ENCODE assay signal across 8 cellular contexts in the genomic region with DNA sequence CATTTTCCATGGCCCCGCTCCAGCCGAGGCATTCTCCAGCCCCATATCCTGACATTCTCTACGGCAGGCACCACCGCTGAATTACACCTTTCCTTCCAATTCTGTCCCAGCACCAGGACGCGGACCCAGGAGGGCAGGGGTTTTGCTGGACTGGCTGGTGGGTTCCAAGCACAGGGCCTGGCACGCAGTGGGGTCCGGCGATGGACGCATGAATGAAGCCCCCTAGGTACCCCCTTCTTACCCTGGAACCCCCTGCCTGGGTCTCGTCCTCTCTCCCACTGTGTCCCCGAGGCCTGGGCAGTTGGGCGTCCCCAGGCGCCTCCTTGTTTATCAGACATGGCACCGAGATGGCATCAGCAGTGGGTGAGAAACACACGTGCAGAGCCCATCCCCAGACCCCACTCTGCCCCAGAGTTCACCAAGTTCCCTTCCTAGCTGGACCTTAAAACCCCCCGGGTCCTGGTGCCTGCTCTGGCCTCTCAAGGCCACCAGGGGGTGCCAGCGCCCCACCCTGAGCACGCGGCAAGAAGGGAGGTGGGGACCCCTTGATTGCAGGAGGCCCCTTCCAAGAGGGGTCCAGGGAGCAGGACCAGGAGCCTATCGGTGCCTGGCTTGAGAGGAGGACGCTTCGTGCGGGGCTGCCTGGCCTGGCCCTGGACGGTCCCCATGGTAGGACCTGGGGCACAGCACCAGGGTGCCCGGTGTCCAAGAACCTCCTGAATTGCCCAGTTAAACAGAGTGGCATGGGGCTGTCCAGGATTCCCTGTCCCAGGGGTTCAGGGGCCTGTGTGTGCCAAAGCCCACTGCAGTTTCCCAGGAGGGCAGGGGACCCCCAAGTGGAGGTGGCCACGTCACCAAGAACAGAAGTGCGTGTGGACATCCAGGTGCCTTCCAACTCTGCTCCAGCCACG. TPM values are rescaled to one million over a fixed set of nuclear protein-coding genes. Genes with fewer than 3 reads are reported as not detected.
DNase-seq lines count a peak whose midpoint lies in the region; ATAC-seq and TF ChIP-seq lines count a peak whose summit lies in the region.

No MANE protein-coding gene starts in this region.

- no peaks in the 10 kb centered on the region for H3K27me3 Mint-ChIP-seq in natural killer cell (ENCODE audit: low read depth in 2 of 2)
- H3K27me3 Mint-ChIP-seq in natural killer cell treated with Interleukin-12 subunit alpha and Interleukin-12 subunit beta and Interleukin-15 and Interleukin-18, amount 100 ng/mL, for 72 hours = no peaks in the 10 kb centered on the region

- H3K9me3 Mint-ChIP-seq in natural killer cell = no peaks in the 10 kb centered on the region
- no peaks in the 10 kb centered on the region for H3K9me3 Mint-ChIP-seq in natural killer cell treated with Interleukin-12 subunit alpha and Interleukin-12 subunit beta and Interleukin-15 and Interleukin-18, amount 100 ng/mL, for 72 hours

- TF ChIP-seq CTCF in natural killer cell (IDR thresholded peaks at IDR 0.05) = peak; percentile 84
- TF ChIP-seq CTCF in RWPE2 (IDR thresholded peaks at IDR 0.05; ENCODE audit: poor library complexity, severe bottlenecking) = peak; percentile 82
- peak; percentile 45 to 80 (median 70) for TF ChIP-seq CTCF in body of pancreas (IDR thresholded peaks at IDR 0.05)
- peak; percentile 71 for TF ChIP-seq CTCF in liver (IDR thresholded peaks at IDR 0.05; ENCODE audit: low read depth, low read length, missing input control)
- TF ChIP-seq CTCF in tibial artery (IDR thresholded peaks at IDR 0.05) = peak; percentile 73
- TF ChIP-seq CTCF in lower leg skin (IDR thresholded peaks at IDR 0.05) = peak in 1 of 3 donors; percentile 33

- no peaks in the 10 kb centered on the region for H3K4me1 Mint-ChIP-seq in natural killer cell
- H3K4me1 Mint-ChIP-seq in natural killer cell treated with Interleukin-12 subunit alpha and Interleukin-12 subunit beta and Interleukin-15 and Interleukin-18, amount 100 ng/mL, for 72 hours (ENCODE audit: low read depth in 2 of 2) = no peaks in the 10 kb centered on the region

- 47 to 62% methylated on average over 8 to 29 of the region's 29 CpGs for WGBS in body of pancreas, 2 donors
- WGBS in liver = 64% methylated on average over 29 of the region's 29 CpGs
- 70 to 74% methylated on average over 20 to 29 of the region's 29 CpGs for WGBS in lower leg skin, 2 donors

- no peaks in the 10 kb centered on the region for H3K9me3 ChIP-seq in RWPE2 (ENCODE audit: severe bottlenecking)
- no peaks in the 10 kb centered on the region for H3K9me3 ChIP-seq in body of pancreas
- H3K9me3 ChIP-seq in liver (ENCODE audit: control insufficient read depth in 4 of 4, low read length in 3 of 4) = no peaks in the 10 kb centered on the region
- H3K9me3 ChIP-seq in tibial artery = no peaks in the 10 kb centered on the region

- H3K27me3 ChIP-seq in RWPE2 (ENCODE audit: insufficient read depth, poor library complexity, severe bottlenecking) (no peaks in the 10 kb centered on the region), body of pancreas (no peaks in the 10 kb centered on the region), liver (ENCODE audit: control insufficient read depth in 4 of 4, insufficient read depth in 4 of 4, low read length in 3 of 4) (no peaks in the 10 kb centered on the region), tibial artery (peaks cover 0 to 20% of the 10 kb centered on the region in 2 donors)

- peak; percentile 34 to 74 (median 71) for ATAC-seq in natural killer cell
- ATAC-seq in natural killer cell treated with Interleukin-12 subunit alpha and Interleukin-12 subunit beta and Interleukin-15 and Interleukin-18, amount 100 ng/mL, for 72 hours = no peak
- ATAC-seq in RWPE2 (ENCODE audit: low read depth) = peak; percentile 14; the same call in 2 of the 3 replicates
- peak; percentile 38 for ATAC-seq in body of pancreas

- no peak overlapping the region for H3K9ac ChIP-seq in liver (ENCODE audit: low read depth in 1 of 2, low read length in 2 of 2)

- intact Hi-C loops in natural killer cell (cut with micrococcal nuclease) = loop anchor here (1.0 kb wide), 1 partner anchor 54 kb away; no protein-coding TSS in a partner anchor
- intact Hi-C loops in body of pancreas (cut with DNase I) = no loop called here
- intact Hi-C loops in tibial artery (cut with DNase I; ENCODE audit: low total_unique reads) = loop anchor here (5.0 kb wide), 1 partner anchor 52 kb away; no protein-coding TSS in a partner anchor
- intact Hi-C loops in lower leg skin (cut with DNase I; ENCODE audit: low total_unique reads) = no loop called here

- peak; percentile 77 to 86 for TF ChIP-seq RAD21 in liver (IDR thresholded peaks at IDR 0.05)

- no peaks in the 10 kb centered on the region for H3K36me3 Mint-ChIP-seq in natural killer cell
- no peaks in the 10 kb centered on the region for H3K36me3 Mint-ChIP-seq in natural killer cell treated with Interleukin-12 subunit alpha and Interleukin-12 subunit beta and Interleukin-15 and Interleukin-18, amount 100 ng/mL, for 72 hours

- no peaks in the 10 kb centered on the region for H3K4me1 ChIP-seq in RWPE2 (ENCODE audit: insufficient read depth, poor library complexity, severe bottlenecking)
- no peaks in the 10 kb centered on the region for H3K4me1 ChIP-seq in body of pancreas
- H3K4me1 ChIP-seq in liver (ENCODE audit: control insufficient read depth in 4 of 4, insufficient read depth in 4 of 4, low read length in 3 of 4) = no peaks in the 10 kb centered on the region
- peaks cover 0 to 19% (median 10%) of the 10 kb centered on the region in 4 donors for H3K4me1 ChIP-seq in tibial artery

- no peak overlapping the region for H3K27ac Mint-ChIP-seq in natural killer cell
- no peak overlapping the region for H3K27ac Mint-ChIP-seq in natural killer cell treated with Interleukin-12 subunit alpha and Interleukin-12 subunit beta and Interleukin-15 and Interleukin-18, amount 100 ng/mL, for 72 hours

- H3K36me3 ChIP-seq in RWPE2 (ENCODE audit: low read depth) (no peaks in the 10 kb centered on the region), body of pancreas (replicated peaks in 1 of 2; ENCODE audit: insufficient read depth in 1 of 2, low read depth in 2 of 2) (no peaks in the 10 kb centered on the region), liver (ENCODE audit: control insufficient read depth in 4 of 4, insufficient read depth in 3 of 4, low read depth in 1 of 4, low read length in 3 of 4) (no peaks in the 10 kb centered on the region), tibial artery (no peaks in the 10 kb centered on the region)

- H3K4me3 ChIP-seq in RWPE2 (ENCODE audit: severe bottlenecking) (no peak overlapping the region), body of pancreas (no peak overlapping the region), liver (ENCODE audit: low read depth in 1 of 3, low read length in 3 of 3) (no peak overlapping the region), tibial artery (no peak overlapping the region), lower leg skin (ENCODE audit: low read depth, poor library complexity, severe bottlenecking) (no peak overlapping the region)

- H3K27ac ChIP-seq in RWPE2 (ENCODE audit: poor library complexity, severe bottlenecking) = no peak overlapping the region
- H3K27ac ChIP-seq in body of pancreas = no peak overlapping the region
- no peak overlapping the region for H3K27ac ChIP-seq in liver (ENCODE audit: low read depth in 1 of 2, low read length in 2 of 2)
- no peak overlapping the region for H3K27ac ChIP-seq in tibial artery

- TF ChIP-seq POLR2A in body of pancreas (IDR thresholded peaks at IDR 0.05) (no peak), lower leg skin (IDR thresholded peaks at IDR 0.05) (no peak)

- DNase-seq in natural killer cell = peak; percentile 33
- no peak for DNase-seq in natural killer cell treated with Interleukin-12 subunit alpha and Interleukin-12 subunit beta and Interleukin-15 and Interleukin-18, amount 100 ng/mL, for 72 hours (ENCODE audit: low spot score)
- no peak for DNase-seq in RWPE2 (ENCODE audit: low spot score)
- DNase-seq in body of pancreas = peak in 2 of 4 donors; percentile 28 to 37
- no peak for DNase-seq in tibial artery
- no peak for DNase-seq in SW480 (ENCODE audit: low spot score)
- no peak for DNase-seq in lower leg skin (ENCODE audit: low spot score in 2 of 2)

- H3K4me3 Mint-ChIP-seq in natural killer cell = no peak overlapping the region
- no peak overlapping the region for H3K4me3 Mint-ChIP-seq in natural killer cell treated with Interleukin-12 subunit alpha and Interleukin-12 subunit beta and Interleukin-15 and Interleukin-18, amount 100 ng/mL, for 72 hours

TF ChIP-seq in liver, 16 proteins besides CTCF, POLR2A, EP300 and RAD21 (continues in another document):
- TF ChIP-seq FOXA2 (IDR thresholded peaks at IDR 0.05) = no peak
- TF ChIP-seq HNF4A (conservative IDR thresholded peaks at IDR 0.05) = no peak
- no peak for TF ChIP-seq ZBTB33 (IDR thresholded peaks at IDR 0.05)
- TF ChIP-seq HNF4G (IDR thresholded peaks at IDR 0.05) = no peak
- no peak for TF ChIP-seq EGR1 (IDR thresholded peaks at IDR 0.05; ENCODE audit: low read depth in 2 of 2)
- TF ChIP-seq NR2F2 (IDR thresholded peaks at IDR 0.05) = no peak

RNA-seq across cellular contexts. Expression of gene MEGF6, which starts 46.1 kb away (rescaled TPM):
- 10 to 100 TPM in 1 of 3 donors, 1 to 10 TPM in 2; 3.1 to 15.6 (median 5.1) TPM for total RNA-seq in natural killer cell
- total RNA-seq in natural killer cell treated with Interleukin-12 subunit alpha and Interleukin-12 subunit beta and Interleukin-15 and Interleukin-18, amount 100 ng/mL, for 72 hours = 1 to 10 TPM in 1 of 2 donors, under 1 TPM in 1; 0.36 to 1.6 TPM
- total RNA-seq in body of pancreas = 10 to 100 TPM; 22.4 to 24.9 TPM
- 10 to 100 TPM in 1 of 2 donors, 1 to 10 TPM in 1; 4.6 to 11.0 TPM for total RNA-seq in liver
- 1 to 10 TPM; 1.3 to 3.4 TPM for polyA plus RNA-seq in liver
- total RNA-seq in lower leg skin = 100 to 1,000 TPM in 1 of 4 donors, 10 to 100 TPM in 3; 81.1 to 147 (median 86.1) TPM

RNA-seq across cellular contexts. Expression of gene TPRG1L, which starts 59.6 kb away (rescaled TPM):
- 10 to 100 TPM; 36.2 to 46.7 (median 37.9) TPM for total RNA-seq in natural killer cell
- total RNA-seq in natural killer cell treated with Interleukin-12 subunit alpha and Interleukin-12 subunit beta and Interleukin-15 and Interleukin-18, amount 100 ng/mL, for 72 hours = 10 to 100 TPM; 11.9 to 18.4 TPM
- total RNA-seq in body of pancreas = 10 to 100 TPM in 1 of 2 donors, 1 to 10 TPM in 1; 8.6 to 24.4 TPM
- 10 to 100 TPM; 29.3 to 42.5 TPM for total RNA-seq in liver
- polyA plus RNA-seq in liver = 10 to 100 TPM; 45.3 to 51.0 TPM
- total RNA-seq in lower leg skin = 10 to 100 TPM; 44.1 to 54.3 (median 52.2) TPM

Comparison
In these comparisons a context has a peak if more than half of its experiments do, and no peak if none do; other contexts are left out.
1. ATAC-seq: peak in natural killer cell (3 of 3), RWPE2 (single experiment) and body of pancreas (single experiment); none in natural killer cell treated with Interleukin-12 subunit alpha and Interleukin-12 subunit beta and Interleukin-15 and Interleukin-18, amount 100 ng/mL, for 72 hours (0 of 2).
2. intact Hi-C loops: an anchor here in natural killer cell (1.0 kb wide) and tibial artery (5.0 kb wide); none called in body of pancreas and lower leg skin.